10 cellular contexts compared by ENCODE assay signal in genomic region chr12:51009038-51009437, GRCh38. TPM values are rescaled to one million over a fixed set of nuclear protein-coding genes. Genes with fewer than 3 reads are reported as not detected.
DNase-seq lines count a peak whose midpoint lies in the region; ATAC-seq, FAIRE-seq and TF ChIP-seq lines count a peak whose summit lies in the region.
"Had no signal": no experiment of that assay in that cellular context is flagged by ENCODE, and none has a peak within 500 bp of the region (broad histone marks: within the 10 kb centered on the region; RNA-seq: fewer than 3 reads in every experiment).

No MANE protein-coding gene starts in this region.

- 76% methylated on average over 8 of the region's 8 CpGs for WGBS in liver
- 89% methylated on average over 8 of the region's 8 CpGs for WGBS in HepG2 (ENCODE audit: low lambda C conversion rate)

- peak overlapping the region; percentile 73 to 77 for H3K27ac ChIP-seq in liver (ENCODE audit: low read depth in 1 of 2, low read length in 2 of 2)
- no peak overlapping the region for H3K27ac ChIP-seq in HepG2 (ENCODE audit: extremely low read length, insufficient read depth, low read length)

- FAIRE-seq in HepG2 (lab: Jason Lieb, UNC): no peak

- H3K4me3 ChIP-seq in liver (ENCODE audit: low read depth in 1 of 3, low read length in 3 of 3) (no peak overlapping the region), HepG2 (replicated peaks in 1 of 3; ENCODE audit: insufficient read depth in 1 of 3, low read depth in 2 of 3, low read length in 3 of 3) (no peak overlapping the region)

- H3K4me2 ChIP-seq in HepG2 (ENCODE audit: low read depth, low read length): no peak overlapping the region

- TF ChIP-seq POLR2A in HepG2 (IDR thresholded peaks at IDR 0.05; ENCODE audit: insufficient read depth in 1 of 2, low read depth in 2 of 2, low read length in 2 of 2): no peak

- H3K36me3 ChIP-seq in liver (ENCODE audit: control insufficient read depth in 4 of 4, insufficient read depth in 3 of 4, low read depth in 1 of 4, low read length in 3 of 4): peaks cover 0 to 19% (median 16%) of the 10 kb centered on the region in 4 donors
- peaks cover 8 to 32% of the 10 kb centered on the region in 2 experiments; a peak in 4 of 5 replicates for H3K36me3 ChIP-seq in HepG2 (replicated peaks in 1 of 2; ENCODE audit: control insufficient read depth in 1 of 2, insufficient read depth in 2 of 2, low read length in 2 of 2)

- H3K9ac ChIP-seq in liver (ENCODE audit: low read depth in 1 of 2, low read length in 2 of 2) (peak overlapping the region in 1 of 2 donors; percentile 54), HepG2 (ENCODE audit: insufficient read depth, low read depth, low read length) (no peak overlapping the region)

- H4K20me1 ChIP-seq in HepG2 (ENCODE audit: insufficient read depth, low read length): no peaks in the 10 kb centered on the region

- peak in 1 of 2 donors; percentile 47 for TF ChIP-seq RAD21 in liver (IDR thresholded peaks at IDR 0.05)
- TF ChIP-seq RAD21 in HepG2 (CRISPR knock-in tag; IDR thresholded peaks at IDR 0.05): no peak

- peaks cover 0 to 5% (median 2%) of the 10 kb centered on the region in 4 donors for H3K4me1 ChIP-seq in liver (ENCODE audit: control insufficient read depth in 4 of 4, insufficient read depth in 4 of 4, low read length in 3 of 4)
- no peaks in the 10 kb centered on the region for H3K4me1 ChIP-seq in HepG2 (ENCODE audit: insufficient read depth, low read length)

- ATAC-seq in HepG2 (no peak), GM19395 (IDR thresholded peaks at IDR 0.05; ENCODE audit: unreplicated experiment) (no peak)
- peak; percentile 93 for ATAC-seq in stimulated activated naive CD8-positive, alpha-beta T cell treated with anti-CD3 and anti-CD28 coated beads, Interleukin-15, Interleukin-2, amounts not matched to agents 100 U/mL and 50 U/mL, for 24 hours

- CTCF ChIA-PET in HepG2 (lab: Yijun Ruan, JAX; ENCODE audit: low intra/inter-chr PET ratio, low total read pairs): no interaction called here

- POLR2A ChIA-PET in HepG2 (lab: Yijun Ruan, JAX): interaction anchor here (0.6 to 1.1 kb wide), 2 partner anchors 18 to 184 kb away, joined by 3 to 4 read pairs; no protein-coding TSS in a partner anchor

- no TSS peak for BruUV-seq in HepG2 (replicated peaks; lab: Mats Ljungman, UMichigan)

- DNase-seq in HepG2 (ENCODE audit: low spot score): no peak
- DNase-seq in anterior cingulate cortex (lab: John Stamatoyannopoulos, UW): peak in 56 of 58 donors; percentile 13 to 90 (median 76)
- DNase-seq in medulla oblongata (ENCODE audit: extremely low spot score): peak; percentile 95
- DNase-seq in stimulated activated naive CD8-positive, alpha-beta T cell treated with anti-CD3 and anti-CD28 coated beads, Interleukin-15, Interleukin-2, amounts not matched to agents 100 U/mL and 50 U/mL, for 24 hours: peak; percentile 48
- DNase-seq in GDM1 (lab: John Stamatoyannopoulos, UW): no peak
- DNase-seq in RKO (ENCODE audit: low spot score): no peak

- no peak overlapping the region for H2AFZ ChIP-seq in HepG2 (ENCODE audit: low read length)

- peaks cover 34% of the 10 kb centered on the region for H3K79me2 ChIP-seq in HepG2 (ENCODE audit: insufficient read depth, low read length)

- H3K27me3 ChIP-seq in liver (ENCODE audit: control insufficient read depth in 4 of 4, insufficient read depth in 4 of 4, low read length in 3 of 4) (no peaks in the 10 kb centered on the region), HepG2 (ENCODE audit: control insufficient read depth in 1 of 2, insufficient read depth in 2 of 2, low read length in 2 of 2) (no peaks in the 10 kb centered on the region)

- H3K9me3 ChIP-seq in liver (ENCODE audit: control insufficient read depth in 4 of 4, low read length in 3 of 4) (no peaks in the 10 kb centered on the region), HepG2 (ENCODE audit: low read length) (no peaks in the 10 kb centered on the region)

- TF ChIP-seq EP300 in HepG2 (IDR thresholded peaks at IDR 0.05; ENCODE audit: low read depth in 2 of 2, low read length in 2 of 2) (no peak), HepG2 (CRISPR knock-in tag; IDR thresholded peaks at IDR 0.05; ENCODE audit: borderline replicate concordance) (no peak)

- in situ Hi-C loops in HepG2 (cut with HindIII; ENCODE audit: extremely low pct_ligation_motif_present, low pct_unique_long_range_greater_than_20kb): no loop called here

- TF ChIP-seq CTCF in liver (IDR thresholded peaks at IDR 0.05; ENCODE audit: low read depth, low read length, missing input control): no peak
- no peak for TF ChIP-seq CTCF in HepG2 (CRISPR knock-in tag; IDR thresholded peaks at IDR 0.05)

- intact Hi-C loops in HepG2 (cut with micrococcal nuclease; ENCODE audit: unreplicated experiment): no loop called here

RNA-seq across cellular contexts. Expression of gene SLC11A2, which starts 17.1 kb away (rescaled TPM):
- total RNA-seq in liver (100 to 1,000 TPM in 1 of 2 donors, 10 to 100 TPM in 1; 80.1 to 108 TPM), HepG2 (2016; rRNA removed; fragmentation: Illumina TruSeq; extraction: Trizol) (46.0 and 71.7 TPM in 2 replicates)
- polyA plus RNA-seq in liver (10 to 100 TPM; 15.2 to 24.2 TPM), HepG2 (2011; rRNA removed) (69.0 and 77.0 TPM in 2 replicates)
- total RNA-seq in HepG2 (2016; cell fraction: cytosol; rRNA removed; fragmentation: Illumina TruSeq; extraction: Trizol; ENCODE audit: low read depth): 12.8 and 15.2 TPM in 2 replicates
- total RNA-seq in HepG2 (2016; cell fraction: insoluble cytoplasmic fraction; rRNA removed; fragmentation: Illumina TruSeq; extraction: Trizol): 46.0 and 72.7 TPM in 2 replicates
- total RNA-seq in HepG2 (2016; cell fraction: membrane; rRNA removed; fragmentation: Illumina TruSeq; extraction: Trizol): 27.2 and 30.1 TPM in 2 replicates
- total RNA-seq in HepG2 (2016; cell fraction: nucleus; rRNA removed; fragmentation: Illumina TruSeq; extraction: Trizol): 88.4 and 99.6 TPM in 2 replicates
- 49.4 and 74.9 TPM in 2 replicates for polyA plus RNA-seq in HepG2 (2011; cell fraction: cytosol; rRNA removed)
- polyA plus RNA-seq in HepG2 (2011; cell fraction: nucleus; rRNA removed): 104 and 109 TPM in 2 replicates
- polyA plus RNA-seq in HepG2 (2012): 45.2 and 67.1 TPM in 2 replicates
- 4.6 and 4.8 TPM in 2 replicates for polyA plus RNA-seq in HepG2 (2016; cell fraction: cytosol; fragmentation: Illumina TruSeq; extraction: Trizol; ENCODE audit: low read depth)
- 28.1 and 31.7 TPM in 2 replicates for polyA plus RNA-seq in HepG2 (2016; cell fraction: insoluble cytoplasmic fraction; fragmentation: Illumina TruSeq; extraction: Trizol; ENCODE audit: low read depth)
- polyA plus RNA-seq in HepG2 (2016; cell fraction: membrane; fragmentation: Illumina TruSeq; extraction: Trizol; ENCODE audit: low read depth): 11.2 and 12.2 TPM in 2 replicates
- polyA plus RNA-seq in HepG2 (2016; cell fraction: nucleus; fragmentation: Illumina TruSeq; extraction: Trizol; ENCODE audit: insufficient read depth, low read depth): 95.3 and 96.3 TPM in 2 replicates
- 122 and 227 TPM in 2 replicates for polyA minus RNA-seq in HepG2 (2011; rRNA and poly(A)+ RNA removed; ENCODE audit: low replicate concordance)
- 58.3 and 68.0 TPM in 2 replicates for polyA minus RNA-seq in HepG2 (2011; cell fraction: cytosol; rRNA and poly(A)+ RNA removed)
- polyA minus RNA-seq in HepG2 (2011; cell fraction: nucleus; rRNA and poly(A)+ RNA removed): 136 and 147 TPM in 2 replicates

RNA-seq across cellular contexts. Expression of gene LETMD1, which starts 39.1 kb away (rescaled TPM):
- total RNA-seq in liver (10 to 100 TPM; 24.5 to 41.0 TPM), HepG2 (2016; rRNA removed; fragmentation: Illumina TruSeq; extraction: Trizol) (31.3 and 43.3 TPM in 2 replicates)
- polyA plus RNA-seq in liver (10 to 100 TPM; 17.6 to 20.6 TPM), HepG2 (2011; rRNA removed) (81.5 and 87.7 TPM in 2 replicates)
- 38.9 and 41.9 TPM in 2 replicates for total RNA-seq in HepG2 (2016; cell fraction: cytosol; rRNA removed; fragmentation: Illumina TruSeq; extraction: Trizol; ENCODE audit: low read depth)
- total RNA-seq in HepG2 (2016; cell fraction: insoluble cytoplasmic fraction; rRNA removed; fragmentation: Illumina TruSeq; extraction: Trizol): 30.1 and 43.5 TPM in 2 replicates
- 40.9 and 47.5 TPM in 2 replicates for total RNA-seq in HepG2 (2016; cell fraction: membrane; rRNA removed; fragmentation: Illumina TruSeq; extraction: Trizol)
- total RNA-seq in HepG2 (2016; cell fraction: nucleus; rRNA removed; fragmentation: Illumina TruSeq; extraction: Trizol): 60.1 and 72.7 TPM in 2 replicates
- polyA plus RNA-seq in HepG2 (2011; cell fraction: cytosol; rRNA removed): 67.1 and 81.9 TPM in 2 replicates
- polyA plus RNA-seq in HepG2 (2011; cell fraction: nucleus; rRNA removed): 87.7 and 105 TPM in 2 replicates
- 69.6 and 72.9 TPM in 2 replicates for polyA plus RNA-seq in HepG2 (2012)
- polyA plus RNA-seq in HepG2 (2016; cell fraction: cytosol; fragmentation: Illumina TruSeq; extraction: Trizol; ENCODE audit: low read depth): 16.7 and 17.0 TPM in 2 replicates
- polyA plus RNA-seq in HepG2 (2016; cell fraction: insoluble cytoplasmic fraction; fragmentation: Illumina TruSeq; extraction: Trizol; ENCODE audit: low read depth): 35.1 and 35.4 TPM in 2 replicates
- 34.3 and 34.9 TPM in 2 replicates for polyA plus RNA-seq in HepG2 (2016; cell fraction: membrane; fragmentation: Illumina TruSeq; extraction: Trizol; ENCODE audit: low read depth)
- polyA plus RNA-seq in HepG2 (2016; cell fraction: nucleus; fragmentation: Illumina TruSeq; extraction: Trizol; ENCODE audit: insufficient read depth, low read depth): 140 and 146 TPM in 2 replicates
- 91.2 and 186 TPM in 2 replicates for polyA minus RNA-seq in HepG2 (2011; rRNA and poly(A)+ RNA removed; ENCODE audit: low replicate concordance)
- 27.8 and 37.3 TPM in 2 replicates for polyA minus RNA-seq in HepG2 (2011; cell fraction: cytosol; rRNA and poly(A)+ RNA removed)
- 53.9 and 66.5 TPM in 2 replicates for polyA minus RNA-seq in HepG2 (2011; cell fraction: nucleus; rRNA and poly(A)+ RNA removed)

RNA-seq across cellular contexts. Expression of gene HIGD1C, which starts 56.7 kb away (rescaled TPM):
- not detected for total RNA-seq in liver
- polyA plus RNA-seq in liver: not detected
- not detected in 2 replicates for total RNA-seq in HepG2 (2016; rRNA removed; fragmentation: Illumina TruSeq; extraction: Trizol)
- not detected in 2 replicates for total RNA-seq in HepG2 (2016; cell fraction: cytosol; rRNA removed; fragmentation: Illumina TruSeq; extraction: Trizol; ENCODE audit: low read depth)
- not detected in 2 replicates for total RNA-seq in HepG2 (2016; cell fraction: insoluble cytoplasmic fraction; rRNA removed; fragmentation: Illumina TruSeq; extraction: Trizol)
- not detected in 2 replicates for total RNA-seq in HepG2 (2016; cell fraction: membrane; rRNA removed; fragmentation: Illumina TruSeq; extraction: Trizol)
- total RNA-seq in HepG2 (2016; cell fraction: nucleus; rRNA removed; fragmentation: Illumina TruSeq; extraction: Trizol): not detected in 2 replicates
- polyA plus RNA-seq in HepG2 (2011; rRNA removed): not detected in 2 replicates
- polyA plus RNA-seq in HepG2 (2011; cell fraction: cytosol; rRNA removed): not detected in 2 replicates
- not detected in 2 replicates for polyA plus RNA-seq in HepG2 (2011; cell fraction: nucleus; rRNA removed)
- not detected in 2 replicates for polyA plus RNA-seq in HepG2 (2012)
- polyA plus RNA-seq in HepG2 (2016; cell fraction: cytosol; fragmentation: Illumina TruSeq; extraction: Trizol; ENCODE audit: low read depth): not detected in 2 replicates
- polyA plus RNA-seq in HepG2 (2016; cell fraction: insoluble cytoplasmic fraction; fragmentation: Illumina TruSeq; extraction: Trizol; ENCODE audit: low read depth): not detected in 2 replicates
- not detected in 2 replicates for polyA plus RNA-seq in HepG2 (2016; cell fraction: membrane; fragmentation: Illumina TruSeq; extraction: Trizol; ENCODE audit: low read depth)
- not detected in 2 replicates for polyA plus RNA-seq in HepG2 (2016; cell fraction: nucleus; fragmentation: Illumina TruSeq; extraction: Trizol; ENCODE audit: insufficient read depth, low read depth)
- polyA minus RNA-seq in HepG2 (2011; rRNA and poly(A)+ RNA removed; ENCODE audit: low replicate concordance): not detected in 2 replicates
- not detected in 2 replicates for polyA minus RNA-seq in HepG2 (2011; cell fraction: cytosol; rRNA and poly(A)+ RNA removed)
- polyA minus RNA-seq in HepG2 (2011; cell fraction: nucleus; rRNA and poly(A)+ RNA removed): not detected in 2 replicates
- total RNA-seq: M059J had no signal
- polyA plus RNA-seq: immature natural killer cell had no signal

Comparison
In these comparisons a context has a peak if more than half of its experiments do, and no peak if none do; other contexts are left out.
1. DNase-seq: peak in anterior cingulate cortex (56 of 58), medulla oblongata (single experiment) and stimulated activated naive CD8-positive, alpha-beta T cell treated with anti-CD3 and anti-CD28 coated beads, Interleukin-15, Interleukin-2, amounts not matched to agents 100 U/mL and 50 U/mL, for 24 hours (single experiment); none in HepG2 (single experiment), GDM1 (single experiment) and RKO (single experiment).